Comparison of ENCODE assay signal across 27 cellular contexts in genomic region chr9:84988621-84989020, GRCh38.
"Had no signal": no experiment of that assay in that cellular context is flagged by ENCODE, and none has a peak within 500 bp of the region (broad histone marks: within the 10 kb centered on the region; RNA-seq: fewer than 3 reads in every experiment).

No MANE protein-coding gene starts in this region.

- H3K27me3 ChIP-seq: gastrocnemius medialis, hepatocyte, left lung, right lobe of liver, tibial nerve, upper lobe of left lung had no signal

- H3K9ac ChIP-seq: parathyroid adenoma had no signal

- H3K4me1 Mint-ChIP-seq: central memory CD8-positive, alpha-beta T cell; memory B cell; naive B cell had no signal

- DNase-seq: effector CD8-positive, alpha-beta T cell; foreskin fibroblast; gastrocnemius medialis; heart left ventricle; kidney; left cardiac atrium; left lung; mucosa of descending colon; naive B cell; right lobe of liver; small intestine; stimulated activated CD4-positive, alpha-beta T cell treated with anti-CD3 and anti-CD28 coated beads, Interleukin-15, amount 100 ng/mL, for 24 hours; stimulated activated CD4-positive, alpha-beta T cell treated with anti-CD3 and anti-CD28 coated beads, Interleukin-2, amount 100 ng/mL, for 48 hours; stimulated activated naive CD4-positive, alpha-beta T cell treated with Interleukin-2 at 50 U/mL for 16 hours; stomach had no signal

- H3K4me3 Mint-ChIP-seq: central memory CD8-positive, alpha-beta T cell; endodermal cell; memory B cell; naive B cell; natural killer cell treated with Interleukin-12 subunit alpha and Interleukin-12 subunit beta and Interleukin-15 and Interleukin-18, amount 100 ng/mL, for 72 hours; neural crest cell had no signal

- H2AFZ ChIP-seq: hepatocyte, parathyroid adenoma had no signal

- H3K27ac ChIP-seq: epithelial cell of prostate, gastrocnemius medialis, heart left ventricle, hepatocyte, left lung, parathyroid adenoma, right lobe of liver, stomach, thoracic aorta, upper lobe of left lung had no signal

- H3K9me3 ChIP-seq: gastrocnemius medialis, heart left ventricle, left lung, mucosa of descending colon, right lobe of liver, stomach, thoracic aorta, tibial nerve, upper lobe of left lung had no signal

- H3K4me1 ChIP-seq: gastrocnemius medialis, heart left ventricle, left lung, parathyroid adenoma, right lobe of liver, stomach, upper lobe of left lung had no signal

- H3K27ac Mint-ChIP-seq: endodermal cell; memory B cell; naive B cell; natural killer cell treated with Interleukin-12 subunit alpha and Interleukin-12 subunit beta and Interleukin-15 and Interleukin-18, amount 100 ng/mL, for 72 hours; progenitor cell of endocrine pancreas had no signal

- H3K36me3 ChIP-seq: gastrocnemius medialis, heart left ventricle, left lung, right lobe of liver, stomach, thoracic aorta, tibial nerve, upper lobe of left lung had no signal

- H3K4me3 ChIP-seq: gastrocnemius medialis, heart left ventricle, hepatocyte, left lung, mucosa of descending colon, right lobe of liver, stomach, thoracic aorta, tibial nerve, upper lobe of left lung had no signal

- H3K9me3 Mint-ChIP-seq: endodermal cell; natural killer cell treated with Interleukin-12 subunit alpha and Interleukin-12 subunit beta and Interleukin-15 and Interleukin-18, amount 100 ng/mL, for 72 hours; neural crest cell had no signal

- H3K4me2 ChIP-seq: hepatocyte had no signal

- H3K36me3 Mint-ChIP-seq: memory B cell; naive B cell; natural killer cell treated with Interleukin-12 subunit alpha and Interleukin-12 subunit beta and Interleukin-15 and Interleukin-18, amount 100 ng/mL, for 72 hours had no signal
